Comparison of ENCODE assay signal across 21 cellular contexts in genomic region chrX:25125483-25125882, GRCh38.
DNase-seq lines count a peak whose midpoint lies in the region; ATAC-seq and TF ChIP-seq lines count a peak whose summit lies in the region.
"Had no signal": no experiment of that assay in that cellular context is flagged by ENCODE, and none has a peak within 500 bp of the region (broad histone marks: within the 10 kb centered on the region; RNA-seq: fewer than 3 reads in every experiment).

No MANE protein-coding gene starts in this region.

- H3K4me3 Mint-ChIP-seq in activated T-helper 1 cell treated with anti-CD3 and anti-CD28 coated beads, Interleukin-12 subunit alpha, Interleukin-12 subunit beta, Interleukin-2, Interleukin-4 antibody, amounts not matched to agents 30 ng/mL and 10 ng/mL and 1 ng/mL, durations not matched to agents 14 hours and 24 hours and 36 hours = no peak overlapping the region
- H3K4me3 Mint-ChIP-seq: CD14-positive monocyte; CD4-positive, alpha-beta T cell; CD8-positive, alpha-beta memory T cell had no signal

- TF ChIP-seq POLR2A in right lobe of liver (IDR thresholded peaks at IDR 0.05) = no peak

- H3K36me3 Mint-ChIP-seq in activated T-helper 1 cell treated with anti-CD3 and anti-CD28 coated beads, Interleukin-12 subunit alpha, Interleukin-12 subunit beta, Interleukin-2, Interleukin-4 antibody, amounts not matched to agents 30 ng/mL and 10 ng/mL and 1 ng/mL, durations not matched to agents 14 hours and 24 hours and 36 hours (ENCODE audit: low read depth) = no peaks in the 10 kb centered on the region
- H3K36me3 Mint-ChIP-seq: CD14-positive monocyte; CD8-positive, alpha-beta memory T cell had no signal

- no peaks in the 10 kb centered on the region for H3K9me3 Mint-ChIP-seq in activated T-helper 1 cell treated with anti-CD3 and anti-CD28 coated beads, Interleukin-12 subunit alpha, Interleukin-12 subunit beta, Interleukin-2, Interleukin-4 antibody, amounts not matched to agents 30 ng/mL and 10 ng/mL and 1 ng/mL, durations not matched to agents 14 hours and 24 hours and 36 hours
- H3K9me3 Mint-ChIP-seq: CD4-positive, alpha-beta T cell had no signal

- no peaks in the 10 kb centered on the region for H3K9me3 ChIP-seq in right lobe of liver
- H3K9me3 ChIP-seq: A549, BE2C had no signal

- H3K4me1 Mint-ChIP-seq in activated T-helper 1 cell treated with anti-CD3 and anti-CD28 coated beads, Interleukin-12 subunit alpha, Interleukin-12 subunit beta, Interleukin-2, Interleukin-4 antibody, amounts not matched to agents 30 ng/mL and 10 ng/mL and 1 ng/mL, durations not matched to agents 14 hours and 24 hours and 36 hours (ENCODE audit: low read depth) = no peaks in the 10 kb centered on the region
- H3K4me1 Mint-ChIP-seq: CD14-positive monocyte; CD8-positive, alpha-beta memory T cell had no signal

- no peak overlapping the region for H3K27ac Mint-ChIP-seq in activated T-helper 1 cell treated with anti-CD3 and anti-CD28 coated beads, Interleukin-12 subunit alpha, Interleukin-12 subunit beta, Interleukin-2, Interleukin-4 antibody, amounts not matched to agents 30 ng/mL and 10 ng/mL and 1 ng/mL, durations not matched to agents 14 hours and 24 hours and 36 hours
- H3K27ac Mint-ChIP-seq: CD14-positive monocyte; CD4-positive, alpha-beta T cell had no signal

- DNase-seq in NCI-H146 (lab: John Stamatoyannopoulos, UW) (peak; percentile 58), left lobe of liver (ENCODE audit: low spot score) (peak; percentile 50), right lobe of liver (peak in 1 of 3 donors; percentile 53), DMS 273 treated with DMSO at 0.1 percent for 48 hours (lab: John Stamatoyannopoulos, UW) (no peak), hippocampal formation (lab: John Stamatoyannopoulos, UW) (no peak)
- DNase-seq in activated T-helper 1 cell treated with anti-CD3 and anti-CD28 coated beads, Interleukin-12 subunit alpha, Interleukin-12 subunit beta, Interleukin-2, Interleukin-4 antibody, amounts not matched to agents 30 ng/mL and 10 ng/mL and 1 ng/mL, durations not matched to agents 14 hours and 24 hours and 36 hours (ENCODE audit: low spot score) = no peak
- DNase-seq: 8988T; ACHN; AML-193; BE2C; CD4-positive, alpha-beta T cell; CD8-positive, alpha-beta memory T cell; DMS53; DMS79 treated with DMSO at 0.1 percent for 48 hours; GF-D8; GM23248; H7 had no signal

- no peak overlapping the region for H3K4me3 ChIP-seq in right lobe of liver
- H3K4me3 ChIP-seq: A549; BLaER1 treated with 17β-estradiol and CSF1 and Interleukin-3, amounts not matched to agents 10 nM and 100 nM; GM23248 had no signal

- WGBS in right lobe of liver (ENCODE audit: insufficient coverage, low coverage, low lambda C conversion rate, missing lambda C conversion rate) = 32% methylated on average over 4 of the region's 4 CpGs

- intact Hi-C loops in right lobe of liver (cut with DNase I) = no loop called here
- intact Hi-C loops in activated T-helper 1 cell treated with anti-CD3 and anti-CD28 coated beads, Interleukin-12 subunit alpha, Interleukin-12 subunit beta, Interleukin-2, Interleukin-4 antibody, amounts not matched to agents 30 ng/mL and 10 ng/mL and 1 ng/mL, durations not matched to agents 14 hours and 24 hours and 36 hours (cut with micrococcal nuclease) = no loop called here

- H3K27me3 ChIP-seq in right lobe of liver = no peaks in the 10 kb centered on the region
- H3K27me3 ChIP-seq: BE2C had no signal

- H3K27me3 Mint-ChIP-seq in activated T-helper 1 cell treated with anti-CD3 and anti-CD28 coated beads, Interleukin-12 subunit alpha, Interleukin-12 subunit beta, Interleukin-2, Interleukin-4 antibody, amounts not matched to agents 30 ng/mL and 10 ng/mL and 1 ng/mL, durations not matched to agents 14 hours and 24 hours and 36 hours (ENCODE audit: insufficient read depth) = no peaks in the 10 kb centered on the region
- H3K27me3 Mint-ChIP-seq: CD4-positive, alpha-beta T cell had no signal

- H3K27ac ChIP-seq in right lobe of liver = no peak overlapping the region
- H3K27ac ChIP-seq: A549; BLaER1 treated with 17β-estradiol and CSF1 and Interleukin-3, amounts not matched to agents 10 nM and 100 nM; GM23248 had no signal

- H3K36me3 ChIP-seq in right lobe of liver = no peaks in the 10 kb centered on the region
- H3K36me3 ChIP-seq: BE2C; BLaER1 treated with 17β-estradiol and CSF1 and Interleukin-3, amounts not matched to agents 10 nM and 100 nM had no signal

- TF ChIP-seq CTCF in right lobe of liver (IDR thresholded peaks at IDR 0.05) = no peak

- ATAC-seq in left lobe of liver (peak; percentile 91), right lobe of liver (peak; percentile 80 to 96 (median 88))
- ATAC-seq: A549, HCT116 had no signal

- peaks cover 0 to 7% (median 0%) of the 10 kb centered on the region in 4 donors for H3K4me1 ChIP-seq in right lobe of liver
- H3K4me1 ChIP-seq: A549; BE2C; BLaER1 treated with 17β-estradiol and CSF1 and Interleukin-3, amounts not matched to agents 10 nM and 100 nM had no signal

Comparison
In these comparisons a context has a peak if more than half of its experiments do, and no peak if none do; other contexts are left out.
1. DNase-seq: peak in NCI-H146 (single experiment) and left lobe of liver (single experiment); none in DMS 273 treated with DMSO at 0.1 percent for 48 hours (single experiment), activated T-helper 1 cell treated with anti-CD3 and anti-CD28 coated beads, Interleukin-12 subunit alpha, Interleukin-12 subunit beta, Interleukin-2, Interleukin-4 antibody, amounts not matched to agents 30 ng/mL and 10 ng/mL and 1 ng/mL, durations not matched to agents 14 hours and 24 hours and 36 hours (single experiment) and hippocampal formation (0 of 2).